8 cellular contexts compared by ENCODE assay signal in the genomic region with DNA sequence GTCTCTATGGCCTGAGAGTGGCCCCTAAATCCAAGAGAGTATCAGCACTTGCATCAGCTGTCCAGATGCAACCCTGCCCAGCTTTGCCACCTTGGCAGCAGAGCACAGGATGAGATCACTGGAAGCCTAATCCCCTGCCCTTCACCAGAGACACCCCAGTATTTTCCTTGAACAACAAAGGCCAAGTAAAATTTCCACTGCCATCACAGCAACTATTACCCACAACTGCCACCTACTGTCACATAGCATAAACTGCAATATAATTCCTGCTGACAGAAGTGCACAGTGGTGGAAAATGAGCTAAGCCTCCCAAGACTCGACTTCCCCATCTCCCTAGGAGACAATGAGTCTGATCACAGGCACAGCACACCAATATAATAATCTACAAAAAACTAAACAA.
DNase-seq lines count a peak whose midpoint lies in the region; ATAC-seq and FAIRE-seq lines count a peak whose summit lies in the region.

No MANE protein-coding gene starts in this region.

- H3K9me3 ChIP-seq in small intestine (ENCODE audit: control insufficient read depth, low read depth) (peaks cover 2% of the 10 kb centered on the region), right cardiac atrium (ENCODE audit: control insufficient read depth, low read length) (peaks cover 2% of the 10 kb centered on the region)

- intact Hi-C loops in right cardiac atrium (cut with DNase I): no loop called here

- DNase-seq in RPMI8226 (peak; percentile 9), midbrain (lab: John Stamatoyannopoulos, UW) (peak; percentile 0), small intestine (no peak), NCI-H187 treated with DMSO at 0.1 percent for 48 hours (lab: John Stamatoyannopoulos, UW) (no peak), right cardiac atrium (no peak)
- DNase-seq in activated T-cell treated with anti-CD3 and anti-CD28 coated beads, Interleukin-2, amount 50 U/mL, for 48 hours: no peak

- FAIRE-seq in small intestine (lab: Jason Lieb, UNC): no peak

- ATAC-seq in GM18861 (IDR thresholded peaks at IDR 0.05; ENCODE audit: unreplicated experiment): peak; percentile 92
- peak; percentile 55 for ATAC-seq in HG02870 (IDR thresholded peaks at IDR 0.05; ENCODE audit: unreplicated experiment)
- ATAC-seq in right cardiac atrium: no peak

- no peak overlapping the region for H3K4me3 ChIP-seq in small intestine (ENCODE audit: low read depth in 1 of 2, low read length in 2 of 2)
- H3K4me3 ChIP-seq in right cardiac atrium (ENCODE audit: low read length): no peak overlapping the region

- no peaks in the 10 kb centered on the region for H3K36me3 ChIP-seq in small intestine (ENCODE audit: control insufficient read depth in 2 of 2, insufficient read depth in 2 of 2, low read length in 2 of 2)

- no peaks in the 10 kb centered on the region for H3K4me1 ChIP-seq in small intestine (ENCODE audit: control insufficient read depth in 2 of 2, insufficient read depth in 1 of 2, low read depth in 1 of 2, low read length in 1 of 2)
- no peaks in the 10 kb centered on the region for H3K4me1 ChIP-seq in right cardiac atrium (ENCODE audit: control insufficient read depth, insufficient read depth, low read length)

- H3K27ac ChIP-seq in small intestine (ENCODE audit: low read depth in 1 of 2, low read length in 1 of 2) (no peak overlapping the region), right cardiac atrium (ENCODE audit: low read length) (no peak overlapping the region)

- H3K27me3 ChIP-seq in small intestine (ENCODE audit: control insufficient read depth in 2 of 2, insufficient read depth in 2 of 2, low read length in 2 of 2): no peaks in the 10 kb centered on the region
- no peaks in the 10 kb centered on the region for H3K27me3 ChIP-seq in right cardiac atrium (ENCODE audit: control insufficient read depth, insufficient read depth)

- 18 to 32% (median 28%) methylated on average over 1 of the region's 1 CpG for WGBS in small intestine, 3 donors
- 41% methylated on average over 1 of the region's 1 CpG for WGBS in right cardiac atrium

Comparison
In these comparisons a context has a peak if more than half of its experiments do, and no peak if none do; other contexts are left out.
1. ATAC-seq: peak in GM18861 (single experiment) and HG02870 (single experiment); none in right cardiac atrium (0 of 2).
2. DNase-seq: peak in RPMI8226 (single experiment) and midbrain (single experiment); none in small intestine (single experiment), NCI-H187 treated with DMSO at 0.1 percent for 48 hours (single experiment), right cardiac atrium (0 of 3) and activated T-cell treated with anti-CD3 and anti-CD28 coated beads, Interleukin-2, amount 50 U/mL, for 48 hours (0 of 2).